1 cellular context compared by ENCODE assay signal in the genomic region with DNA sequence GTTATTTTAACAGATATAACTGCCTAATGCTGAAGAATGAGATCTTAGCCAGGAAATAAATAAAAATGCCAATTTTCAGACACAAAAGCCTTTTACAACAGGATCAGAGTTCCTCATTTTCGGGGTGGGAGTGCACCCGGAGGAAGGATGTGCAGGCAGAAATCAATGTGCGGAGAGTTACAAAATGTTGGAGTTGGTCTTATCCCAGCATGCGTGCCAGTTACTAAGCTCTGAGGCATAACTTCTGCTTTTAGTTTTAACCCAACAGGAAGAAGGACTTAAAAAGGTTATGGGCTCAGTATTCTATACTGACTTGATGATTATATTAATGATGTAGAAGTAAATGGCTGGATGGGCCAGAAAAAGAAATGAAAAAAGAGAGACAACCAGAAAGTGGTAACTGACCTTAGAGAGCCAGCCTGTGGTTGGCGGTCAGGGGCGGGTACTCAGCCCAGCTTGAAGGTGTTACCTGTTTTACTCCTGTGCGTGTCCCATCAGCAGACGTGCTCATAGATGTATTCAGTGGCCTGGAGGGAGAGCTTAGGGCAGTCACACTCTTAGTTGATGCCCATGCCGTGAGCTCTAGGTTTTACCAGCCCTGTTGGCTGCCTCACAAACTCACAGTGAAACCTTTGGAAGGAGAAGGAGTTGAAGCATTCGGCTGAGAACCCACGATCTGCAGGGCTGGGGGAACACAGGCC.
TF ChIP-seq lines count a peak whose summit lies in the region.

No MANE protein-coding gene starts in this region.

TF ChIP-seq in HepG2, 621 proteins besides CTCF, POLR2A, EP300 and RAD21:
- TF ChIP-seq, protein P1, sequence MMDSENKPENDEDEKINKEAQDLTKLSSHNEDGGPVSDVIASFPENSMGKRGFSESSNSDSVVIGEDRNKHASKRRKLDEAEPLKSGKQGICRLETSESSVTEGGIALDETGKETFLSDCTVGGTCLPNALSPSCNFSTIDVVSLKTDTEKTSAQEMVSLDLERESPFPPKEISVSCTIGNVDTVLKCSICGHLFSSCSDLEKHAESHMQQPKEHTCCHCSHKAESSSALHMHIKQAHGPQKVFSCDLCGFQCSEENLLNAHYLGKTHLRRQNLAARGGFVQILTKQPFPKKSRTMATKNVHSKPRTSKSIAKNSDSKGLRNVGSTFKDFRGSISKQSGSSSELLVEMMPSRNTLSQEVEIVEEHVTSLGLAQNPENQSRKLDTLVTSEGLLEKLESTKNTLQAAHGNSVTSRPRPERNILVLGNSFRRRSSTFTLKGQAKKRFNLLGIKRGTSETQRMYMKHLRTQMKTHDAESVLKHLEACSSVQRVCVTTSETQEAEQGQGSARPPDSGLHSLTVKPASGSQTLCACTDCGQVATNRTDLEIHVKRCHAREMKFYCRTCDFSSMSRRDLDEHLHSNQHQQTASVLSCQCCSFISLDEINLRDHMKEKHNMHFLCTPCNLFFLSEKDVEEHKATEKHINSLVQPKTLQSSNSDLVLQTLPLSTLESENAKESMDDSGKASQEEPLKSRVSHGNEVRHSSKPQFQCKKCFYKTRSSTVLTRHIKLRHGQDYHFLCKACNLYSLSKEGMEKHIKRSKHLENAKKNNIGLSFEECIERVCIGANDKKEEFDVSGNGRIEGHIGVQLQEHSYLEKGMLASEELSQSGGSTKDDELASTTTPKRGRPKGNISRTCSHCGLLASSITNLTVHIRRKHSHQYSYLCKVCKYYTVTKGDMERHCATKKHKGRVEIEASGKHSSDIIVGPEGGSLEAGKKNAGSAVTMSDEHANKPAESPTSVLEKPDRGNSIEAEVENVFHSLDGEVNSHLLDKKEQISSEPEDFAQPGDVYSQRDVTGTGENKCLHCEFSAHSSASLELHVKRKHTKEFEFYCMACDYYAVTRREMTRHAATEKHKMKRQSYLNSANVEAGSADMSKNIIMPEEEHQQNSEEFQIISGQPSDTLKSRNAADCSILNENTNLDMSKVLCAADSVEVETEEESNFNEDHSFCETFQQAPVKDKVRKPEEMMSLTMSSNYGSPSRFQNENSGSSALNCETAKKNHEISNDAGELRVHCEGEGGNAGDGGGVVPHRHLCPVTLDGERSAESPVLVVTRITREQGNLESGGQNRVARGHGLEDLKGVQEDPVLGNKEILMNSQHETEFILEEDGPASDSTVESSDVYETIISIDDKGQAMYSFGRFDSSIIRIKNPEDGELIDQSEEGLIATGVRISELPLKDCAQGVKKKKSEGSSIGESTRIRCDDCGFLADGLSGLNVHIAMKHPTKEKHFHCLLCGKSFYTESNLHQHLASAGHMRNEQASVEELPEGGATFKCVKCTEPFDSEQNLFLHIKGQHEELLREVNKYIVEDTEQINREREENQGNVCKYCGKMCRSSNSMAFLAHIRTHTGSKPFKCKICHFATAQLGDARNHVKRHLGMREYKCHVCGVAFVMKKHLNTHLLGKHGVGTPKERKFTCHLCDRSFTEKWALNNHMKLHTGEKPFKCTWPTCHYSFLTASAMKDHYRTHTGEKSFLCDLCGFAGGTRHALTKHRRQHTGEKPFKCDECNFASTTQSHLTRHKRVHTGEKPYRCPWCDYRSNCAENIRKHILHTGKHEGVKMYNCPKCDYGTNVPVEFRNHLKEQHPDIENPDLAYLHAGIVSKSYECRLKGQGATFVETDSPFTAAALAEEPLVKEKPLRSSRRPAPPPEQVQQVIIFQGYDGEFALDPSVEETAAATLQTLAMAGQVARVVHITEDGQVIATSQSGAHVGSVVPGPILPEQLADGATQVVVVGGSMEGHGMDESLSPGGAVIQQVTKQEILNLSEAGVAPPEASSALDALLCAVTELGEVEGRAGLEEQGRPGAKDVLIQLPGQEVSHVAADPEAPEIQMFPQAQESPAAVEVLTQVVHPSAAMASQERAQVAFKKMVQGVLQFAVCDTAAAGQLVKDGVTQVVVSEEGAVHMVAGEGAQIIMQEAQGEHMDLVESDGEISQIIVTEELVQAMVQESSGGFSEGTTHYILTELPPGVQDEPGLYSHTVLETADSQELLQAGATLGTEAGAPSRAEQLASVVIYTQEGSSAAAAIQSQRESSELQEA (CRISPR knock-in tag; IDR thresholded peaks at IDR 0.05; ENCODE audit: not compliant biosample characterization): no peak
- TF ChIP-seq, protein P2, sequence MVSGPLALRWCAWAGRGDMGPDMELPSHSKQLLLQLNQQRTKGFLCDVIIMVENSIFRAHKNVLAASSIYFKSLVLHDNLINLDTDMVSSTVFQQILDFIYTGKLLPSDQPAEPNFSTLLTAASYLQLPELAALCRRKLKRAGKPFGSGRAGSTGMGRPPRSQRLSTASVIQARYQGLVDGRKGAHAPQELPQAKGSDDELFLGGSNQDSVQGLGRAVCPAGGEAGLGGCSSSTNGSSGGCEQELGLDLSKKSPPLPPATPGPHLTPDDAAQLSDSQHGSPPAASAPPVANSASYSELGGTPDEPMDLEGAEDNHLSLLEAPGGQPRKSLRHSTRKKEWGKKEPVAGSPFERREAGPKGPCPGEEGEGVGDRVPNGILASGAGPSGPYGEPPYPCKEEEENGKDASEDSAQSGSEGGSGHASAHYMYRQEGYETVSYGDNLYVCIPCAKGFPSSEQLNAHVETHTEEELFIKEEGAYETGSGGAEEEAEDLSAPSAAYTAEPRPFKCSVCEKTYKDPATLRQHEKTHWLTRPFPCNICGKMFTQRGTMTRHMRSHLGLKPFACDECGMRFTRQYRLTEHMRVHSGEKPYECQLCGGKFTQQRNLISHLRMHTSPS (CRISPR knock-in tag; IDR thresholded peaks at IDR 0.05; ENCODE audit: low read depth): no peak
- TF ChIP-seq KLF12 (CRISPR knock-in tag; IDR thresholded peaks at IDR 0.05; ENCODE audit: borderline replicate concordance) (no peak), ZNF549 (CRISPR knock-in tag; IDR thresholded peaks at IDR 0.05) (no peak), ZNF720 (CRISPR knock-in tag; IDR thresholded peaks at IDR 0.05) (no peak), RFX3 (CRISPR knock-in tag; IDR thresholded peaks at IDR 0.05) (no peak), ZKSCAN8 (CRISPR knock-in tag; IDR thresholded peaks at IDR 0.05; ENCODE audit: borderline replicate concordance) (no peak), GATAD1 (CRISPR knock-in tag; IDR thresholded peaks at IDR 0.05) (no peak), ZSCAN21 (CRISPR knock-in tag; IDR thresholded peaks at IDR 0.05; ENCODE audit: borderline replicate concordance) (no peak)
